ENCODE assay signal across 8 cellular contexts in genomic region chr5:16936150-16937022, GRCh38. TPM values are rescaled to one million over a fixed set of nuclear protein-coding genes. Genes with fewer than 3 reads are reported as not detected.
DNase-seq lines count a peak whose midpoint lies in the region; ATAC-seq and TF ChIP-seq lines count a peak whose summit lies in the region.

Gene MYO10, minus strand, starts transcription at chr5:16936288. Its CDS starts 480 bp downstream, at chr5:16935808.

- DNase-seq in GM13977 (ENCODE audit: low spot score) (peak; percentile 80), NCI-H345 (lab: John Stamatoyannopoulos, UW) (peak; percentile 77)
- DNase-seq in activated CD4-positive, alpha-beta T cell treated with anti-CD3 and anti-CD28 coated beads for 4 hours, result peak; percentile 2 to 30
- DNase-seq in stimulated activated CD4-positive, alpha-beta T cell treated with anti-CD3 and anti-CD28 coated beads, Interleukin-2, amount 100 ng/mL, for 24 hours, result peak; percentile 43 to 74
- DNase-seq in NK-92 treated with Interleukin-12 subunit alpha and Interleukin-12 subunit beta, amount 100 ng/mL, for 24 hours (lab: John Stamatoyannopoulos, UW), result no peak

- H3K27ac ChIP-seq in duodenal mucosa (ENCODE audit: low read depth, low read length) (peak within 1 kb of the TSS; percentile 91), liver (ENCODE audit: low read depth in 1 of 2, low read length in 2 of 2) (peak within 1 kb of the TSS; percentile 71 to 72)

- no peaks in the 10 kb centered on the region for H3K36me3 ChIP-seq in duodenal mucosa (ENCODE audit: control insufficient read depth in 1 of 2, insufficient read depth in 2 of 2, low read length in 2 of 2)
- H3K36me3 ChIP-seq in liver (ENCODE audit: control insufficient read depth in 4 of 4, insufficient read depth in 3 of 4, low read depth in 1 of 4, low read length in 3 of 4), result no peaks in the 10 kb centered on the region

- H3K4me1 ChIP-seq in duodenal mucosa (ENCODE audit: control insufficient read depth in 1 of 2, insufficient read depth in 2 of 2, low read length in 2 of 2), result peaks cover 20 to 39% of the 10 kb centered on the region in 2 donors
- H3K4me1 ChIP-seq in liver (ENCODE audit: control insufficient read depth in 4 of 4, insufficient read depth in 4 of 4, low read length in 3 of 4), result peaks cover 3 to 20% (median 13%) of the 10 kb centered on the region in 4 donors

- in situ Hi-C loops in GM13977 (cut with MboI; ENCODE audit: low pct_unique_long_range_greater_than_20kb, low sequenced_read_pairs, unreplicated experiment), result no loop called here

- 1% methylated on average over 71 of the region's 71 CpGs for WGBS in liver

- ATAC-seq in HG02852 (IDR thresholded peaks at IDR 0.05; ENCODE audit: unreplicated experiment), result peak; percentile 40

- H3K9me3 ChIP-seq in duodenal mucosa (ENCODE audit: control insufficient read depth in 1 of 2, low read length in 2 of 2), result no peaks in the 10 kb centered on the region
- H3K9me3 ChIP-seq in liver (ENCODE audit: control insufficient read depth in 4 of 4, low read length in 3 of 4), result no peaks in the 10 kb centered on the region

- H3K9ac ChIP-seq in duodenal mucosa (ENCODE audit: low read depth in 1 of 2, low read length in 2 of 2), result peak within 1 kb of the TSS; percentile 86 to 89
- peak within 1 kb of the TSS in 1 of 2 donors; percentile 60 for H3K9ac ChIP-seq in liver (ENCODE audit: low read depth in 1 of 2, low read length in 2 of 2)

- H3K4me3 ChIP-seq in duodenal mucosa (ENCODE audit: low read depth in 1 of 2, low read length in 2 of 2) (peak within 1 kb of the TSS; percentile 83), liver (ENCODE audit: low read depth in 1 of 3, low read length in 3 of 3) (peak within 1 kb of the TSS; percentile 62 to 69 (median 67))

- TF ChIP-seq CTCF in GM13977 (IDR thresholded peaks at IDR 0.05; ENCODE audit: extremely low read depth, insufficient read depth, missing control alignments) (no peak), liver (IDR thresholded peaks at IDR 0.05; ENCODE audit: low read depth, low read length, missing input control) (no peak)

- H3K27me3 ChIP-seq in duodenal mucosa (ENCODE audit: control insufficient read depth in 1 of 2, insufficient read depth in 2 of 2, low read length in 2 of 2) (no peaks in the 10 kb centered on the region), liver (ENCODE audit: control insufficient read depth in 4 of 4, insufficient read depth in 4 of 4, low read length in 3 of 4) (peaks cover 0 to 16% (median 4%) of the 10 kb centered on the region in 4 donors)

- TF ChIP-seq RAD21 in liver (IDR thresholded peaks at IDR 0.05), result peak; percentile 19 to 43

TF ChIP-seq in liver, 16 proteins besides CTCF, POLR2A, EP300 and RAD21:
- TF ChIP-seq SP1 (IDR thresholded peaks at IDR 0.05) (no peak), MAX (IDR thresholded peaks at IDR 0.05) (peak; percentile 15), NR2F2 (IDR thresholded peaks at IDR 0.05) (peak; percentile 54)

RNA-seq across cellular contexts. Expression of gene MYO10, which starts in this region (rescaled TPM):
- 10 to 100 TPM in 1 of 2 donors, 1 to 10 TPM in 1; 4.8 to 15.3 TPM for total RNA-seq in liver
- polyA plus RNA-seq in liver, result 1 to 10 TPM; 4.3 to 9.5 TPM
